21 cellular contexts compared by ENCODE assay signal in genomic region chr21:30713786-30714185, GRCh38. TPM values are rescaled to one million over a fixed set of nuclear protein-coding genes. Genes with fewer than 3 reads are reported as not detected.
DNase-seq lines count a peak whose midpoint lies in the region; ATAC-seq, FAIRE-seq and TF ChIP-seq lines count a peak whose summit lies in the region.
"Had no signal": no experiment of that assay in that cellular context is flagged by ENCODE, and none has a peak within 500 bp of the region (broad histone marks: within the 10 kb centered on the region; RNA-seq: fewer than 3 reads in every experiment).

No MANE protein-coding gene starts in this region.

- H3K9me3 Mint-ChIP-seq in activated naive CD8-positive, alpha-beta T cell (ENCODE audit: low read depth), result peaks cover 14% of the 10 kb centered on the region
- peaks cover 29% of the 10 kb centered on the region for H3K9me3 Mint-ChIP-seq in activated naive CD8-positive, alpha-beta T cell treated with anti-CD3 and anti-CD28 coated beads, Interleukin-2, amount 50 U/mL, for 24 hours
- H3K9me3 Mint-ChIP-seq in astrocyte (ENCODE audit: unreplicated experiment), result peaks cover 3% of the 10 kb centered on the region
- H3K9me3 Mint-ChIP-seq: CD8-positive, alpha-beta T cell had no signal

- no peaks in the 10 kb centered on the region for H3K27me3 ChIP-seq in astrocyte (ENCODE audit: insufficient read depth, low read length)
- H3K27me3 ChIP-seq: BLaER1 had no signal

- H3K4me3 ChIP-seq in astrocyte (ENCODE audit: insufficient read depth, low read depth, low read length), result no peak overlapping the region
- H3K4me3 ChIP-seq: BLaER1, GM12878 had no signal

- H3K36me3 ChIP-seq in astrocyte (ENCODE audit: insufficient read depth, low read length), result no peaks in the 10 kb centered on the region
- H3K36me3 ChIP-seq: BLaER1 had no signal

- H3K4me1 Mint-ChIP-seq in activated naive CD8-positive, alpha-beta T cell (ENCODE audit: low read depth), result peaks cover 25% of the 10 kb centered on the region
- H3K4me1 Mint-ChIP-seq in activated naive CD8-positive, alpha-beta T cell treated with anti-CD3 and anti-CD28 coated beads, Interleukin-2, amount 50 U/mL, for 24 hours, result peaks cover 28% of the 10 kb centered on the region
- H3K4me1 Mint-ChIP-seq in astrocyte (ENCODE audit: low read depth, unreplicated experiment), result peaks cover 12% of the 10 kb centered on the region

- H3K4me2 ChIP-seq in astrocyte (ENCODE audit: low read length), result no peak overlapping the region
- H3K4me2 ChIP-seq: BLaER1 had no signal

- peak overlapping the region; percentile 37 for H3K27ac Mint-ChIP-seq in activated naive CD8-positive, alpha-beta T cell
- no peak overlapping the region for H3K27ac Mint-ChIP-seq in activated naive CD8-positive, alpha-beta T cell treated with anti-CD3 and anti-CD28 coated beads, Interleukin-2, amount 50 U/mL, for 24 hours
- no peak overlapping the region for H3K27ac Mint-ChIP-seq in astrocyte (ENCODE audit: unreplicated experiment)
- H3K27ac Mint-ChIP-seq: CD8-positive, alpha-beta T cell; HFFc6 had no signal

- TF ChIP-seq CTCF in astrocyte (IDR thresholded peaks at IDR 0.05; ENCODE audit: insufficient read depth, low read depth, low read length), result no peak

- peaks cover 3% of the 10 kb centered on the region for H3K4me1 ChIP-seq in astrocyte (ENCODE audit: insufficient read depth, low read length)
- H3K4me1 ChIP-seq: BLaER1 had no signal

- H3K27me3 Mint-ChIP-seq in activated naive CD8-positive, alpha-beta T cell, result no peaks in the 10 kb centered on the region
- H3K27me3 Mint-ChIP-seq in activated naive CD8-positive, alpha-beta T cell treated with anti-CD3 and anti-CD28 coated beads, Interleukin-2, amount 50 U/mL, for 24 hours, result no peaks in the 10 kb centered on the region
- no peaks in the 10 kb centered on the region for H3K27me3 Mint-ChIP-seq in astrocyte (ENCODE audit: low read depth, unreplicated experiment)

- H3K36me3 Mint-ChIP-seq in activated naive CD8-positive, alpha-beta T cell, result peaks cover 3% of the 10 kb centered on the region
- peaks cover 3% of the 10 kb centered on the region for H3K36me3 Mint-ChIP-seq in activated naive CD8-positive, alpha-beta T cell treated with anti-CD3 and anti-CD28 coated beads, Interleukin-2, amount 50 U/mL, for 24 hours (ENCODE audit: low read depth)
- no peaks in the 10 kb centered on the region for H3K36me3 Mint-ChIP-seq in astrocyte (ENCODE audit: low read depth, unreplicated experiment)
- H3K36me3 Mint-ChIP-seq: CD8-positive, alpha-beta T cell had no signal

- no peaks in the 10 kb centered on the region for H4K20me1 ChIP-seq in astrocyte (ENCODE audit: insufficient read depth, low read length)
- H4K20me1 ChIP-seq: BLaER1 had no signal

- no peak for ATAC-seq in activated naive CD8-positive, alpha-beta T cell treated with anti-CD3 and anti-CD28 coated beads, Interleukin-2, amount 50 U/mL, for 24 hours
- ATAC-seq in HG03280 (IDR thresholded peaks at IDR 0.05; ENCODE audit: unreplicated experiment), result no peak
- ATAC-seq: CD8-positive, alpha-beta T cell; GM12878; HCT116 had no signal

- no peak overlapping the region for H3K9ac ChIP-seq in astrocyte (ENCODE audit: low read length)
- H3K9ac ChIP-seq: BLaER1 had no signal

- no peak overlapping the region for H3K4me3 Mint-ChIP-seq in activated naive CD8-positive, alpha-beta T cell
- H3K4me3 Mint-ChIP-seq in activated naive CD8-positive, alpha-beta T cell treated with anti-CD3 and anti-CD28 coated beads, Interleukin-2, amount 50 U/mL, for 24 hours, result no peak overlapping the region
- H3K4me3 Mint-ChIP-seq in astrocyte (ENCODE audit: unreplicated experiment), result no peak overlapping the region
- H3K4me3 Mint-ChIP-seq: CD8-positive, alpha-beta T cell; HFFc6 had no signal

- FAIRE-seq in astrocyte (lab: Jason Lieb, UNC) (no peak), urothelium cell line (lab: Jason Lieb, UNC) (no peak)
- FAIRE-seq: GM12878 had no signal

- H3K27ac ChIP-seq in astrocyte (ENCODE audit: low read depth, low read length), result no peak overlapping the region
- H3K27ac ChIP-seq: BLaER1 had no signal

- no peak overlapping the region for H2AFZ ChIP-seq in astrocyte (ENCODE audit: low read depth, low read length)

- no peak for DNase-seq in activated naive CD8-positive, alpha-beta T cell treated with anti-CD3 and anti-CD28 coated beads, Interleukin-2, amount 50 U/mL, for 24 hours
- DNase-seq in RPMI7951 (ENCODE audit: low read depth) (peak; percentile 32), astrocyte (ENCODE audit: low read depth) (peak; percentile 5), urothelium cell line (ENCODE audit: low spot score) (peak; percentile 37), UCSD-AML1 (lab: John Stamatoyannopoulos, UW; ENCODE audit: unreplicated experiment) (no peak)
- DNase-seq in activated CD4-positive, alpha-beta T cell treated with anti-CD3 and anti-CD28 coated beads, Interleukin-2, amount 50 U/mL, for 4 hours, result no peak
- DNase-seq: 8988T; Calu3; CD8-positive, alpha-beta T cell; DMS79 treated with DMSO at 0.1 percent for 48 hours; EL; HFFc6 had no signal

- H3K9me3 ChIP-seq in astrocyte (ENCODE audit: insufficient read depth, low read depth, low read length), result no peaks in the 10 kb centered on the region
- H3K9me3 ChIP-seq: BLaER1 had no signal

- no peaks in the 10 kb centered on the region for H3K79me2 ChIP-seq in astrocyte (ENCODE audit: insufficient read depth, low read length)

RNA-seq across cellular contexts. Expression of gene KRTAP21-3, which starts 4.8 kb away (rescaled TPM):
- not detected in 2 replicates for total RNA-seq in RPMI7951 (2014; rRNA removed; shearing (Covaris generic))
- not detected in 2 replicates for total RNA-seq in astrocyte
- total RNA-seq: A673; Calu3; CD8-positive, alpha-beta T cell; G401; GM12878; H4; HFFc6; HT-29 had no signal

RNA-seq across cellular contexts. Expression of gene KRTAP21-2, which starts 33.3 kb away (rescaled TPM):
- total RNA-seq in RPMI7951 (2014; rRNA removed; shearing (Covaris generic)), result not detected in 2 replicates
- not detected in 2 replicates for total RNA-seq in astrocyte
- total RNA-seq: A673; Calu3; CD8-positive, alpha-beta T cell; G401; GM12878; H4; HFFc6; HT-29 had no signal

RNA-seq across cellular contexts. Expression of gene KRTAP21-1, which starts 41.4 kb away (rescaled TPM):
- not detected in 2 replicates for total RNA-seq in RPMI7951 (2014; rRNA removed; shearing (Covaris generic))
- not detected in 2 replicates for total RNA-seq in astrocyte
- total RNA-seq: A673; Calu3; CD8-positive, alpha-beta T cell; G401; GM12878; H4; HFFc6; HT-29 had no signal

Comparison
In these comparisons a context has a peak if more than half of its experiments do, and no peak if none do; other contexts are left out.
1. DNase-seq: peak in RPMI7951 (single experiment), astrocyte (single experiment) and urothelium cell line (single experiment); none in activated naive CD8-positive, alpha-beta T cell treated with anti-CD3 and anti-CD28 coated beads, Interleukin-2, amount 50 U/mL, for 24 hours (single experiment), UCSD-AML1 (single experiment) and activated CD4-positive, alpha-beta T cell treated with anti-CD3 and anti-CD28 coated beads, Interleukin-2, amount 50 U/mL, for 4 hours (0 of 2).